9 cellular contexts compared by ENCODE assay signal in the genomic region with DNA sequence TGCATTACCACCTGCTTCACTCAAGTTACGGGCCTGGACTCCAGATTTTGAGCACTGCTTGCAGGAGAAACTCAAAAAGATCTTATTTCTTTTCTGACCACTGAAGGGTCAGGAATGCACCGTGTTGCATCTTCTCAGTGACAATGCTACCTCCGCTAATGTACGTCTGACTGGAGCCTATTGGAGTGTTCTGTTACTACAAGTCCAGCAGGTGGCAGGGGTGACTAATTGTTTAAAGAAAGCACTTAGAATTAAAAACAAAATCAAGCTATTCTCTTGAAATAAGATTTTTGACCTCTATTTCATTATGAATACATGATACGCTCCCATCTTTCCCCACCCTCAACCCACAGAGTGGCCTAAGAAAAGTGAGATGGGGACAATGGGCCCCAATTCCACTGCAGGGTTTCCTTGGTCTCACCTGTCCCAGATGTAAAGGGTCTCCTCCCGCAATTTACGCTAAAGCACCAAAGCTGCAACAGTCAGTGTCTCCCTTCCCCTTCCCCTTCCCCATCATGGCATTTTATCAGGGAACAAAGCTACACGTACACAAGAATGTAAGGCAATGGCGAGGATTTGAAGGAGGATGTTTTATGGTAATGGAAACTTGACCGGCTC. TPM values are rescaled to one million over a fixed set of nuclear protein-coding genes. Genes with fewer than 3 reads are reported as not detected.
DNase-seq lines count a peak whose midpoint lies in the region; FAIRE-seq and TF ChIP-seq lines count a peak whose summit lies in the region.
"Had no signal": no experiment of that assay in that cellular context is flagged by ENCODE, and none has a peak within 500 bp of the region (broad histone marks: within the 10 kb centered on the region; RNA-seq: fewer than 3 reads in every experiment).

No MANE protein-coding gene starts in this region.

- H3K27me3 ChIP-seq in NT2/D1 (ENCODE audit: insufficient read depth, insufficient read length) (no peaks in the 10 kb centered on the region), H1 (replicated peaks in 1 of 4; ENCODE audit: control insufficient read depth in 3 of 4, extremely low read depth in 1 of 4, insufficient read depth in 3 of 4, low read length in 3 of 4) (no peaks in the 10 kb centered on the region), neural progenitor cell (peaks cover 4% of the 10 kb centered on the region), MG63 (no peaks in the 10 kb centered on the region)

- H3K4me2 ChIP-seq in H1 (ENCODE audit: insufficient read depth in 1 of 2, low read depth in 2 of 2, low read length in 2 of 2) (no peak overlapping the region), neural progenitor cell (no peak overlapping the region)

- no peaks in the 10 kb centered on the region for H3F3A ChIP-seq in neural progenitor cell (ENCODE audit: low read depth)

- H4K20me1 ChIP-seq in H1 (replicated peaks in 1 of 2; ENCODE audit: control insufficient read depth in 1 of 2, insufficient read depth in 2 of 2, low read length in 2 of 2) (no peaks in the 10 kb centered on the region), neural progenitor cell (ENCODE audit: low read depth) (no peaks in the 10 kb centered on the region)

- no peaks in the 10 kb centered on the region for H3K79me2 ChIP-seq in H1 (ENCODE audit: control insufficient read depth in 1 of 2, insufficient read depth in 2 of 2, low read length in 2 of 2)
- no peaks in the 10 kb centered on the region for H3K79me2 ChIP-seq in neural progenitor cell (ENCODE audit: low read depth)

- no peak overlapping the region for H2AK5ac ChIP-seq in H1 (ENCODE audit: low read depth, low read length)

- H4K5ac ChIP-seq in H1 (ENCODE audit: insufficient read length, low read depth, low read length), result no peak overlapping the region

- peak in 2 of 3 experiments; percentile 55 to 56; a peak in 3 of 4 replicates for TF ChIP-seq CTCF in H1 (IDR thresholded peaks at IDR 0.05; ENCODE audit: control extremely low read depth in 1 of 3, insufficient read depth in 1 of 3, low read depth in 1 of 3, low read length in 3 of 3)
- TF ChIP-seq CTCF in neural progenitor cell (IDR thresholded peaks at IDR 0.05), result peak; percentile 70
- no peak for TF ChIP-seq CTCF in coronary artery (IDR thresholded peaks at IDR 0.05)

- no peaks in the 10 kb centered on the region for H3K36me3 Mint-ChIP-seq in neural progenitor cell

- no peak overlapping the region for H2BK12ac ChIP-seq in H1 (ENCODE audit: low read depth, low read length)

- no peak overlapping the region for H3K4me3 ChIP-seq in NT2/D1 (ENCODE audit: insufficient read length, low read depth)
- H3K4me3 ChIP-seq in H1 (ENCODE audit: extremely low read depth in 1 of 4, insufficient read depth in 2 of 4, low read depth in 3 of 4, low read length in 4 of 4), result no peak overlapping the region
- no peak overlapping the region for H3K4me3 ChIP-seq in neural progenitor cell
- H3K4me3 ChIP-seq in coronary artery, result no peak overlapping the region
- H3K4me3 ChIP-seq in MG63, result no peak overlapping the region

- H3K27me3 Mint-ChIP-seq in neural progenitor cell (ENCODE audit: insufficient read depth, low read depth), result no peaks in the 10 kb centered on the region

- H3K14ac ChIP-seq in H1 (ENCODE audit: insufficient read length), result no peak overlapping the region

- no peak overlapping the region; the same call in 1 of the 2 replicates for H2BK5ac ChIP-seq in H1 (ENCODE audit: low read depth, low read length)

- no peak overlapping the region for H3K4me3 Mint-ChIP-seq in neural progenitor cell

- H3K4me1 ChIP-seq in NT2/D1 (ENCODE audit: insufficient read depth, insufficient read length) (no peaks in the 10 kb centered on the region), H1 (replicated peaks in 1 of 4; ENCODE audit: control insufficient read depth in 3 of 4, insufficient read depth in 4 of 4, low read length in 3 of 4) (no peaks in the 10 kb centered on the region; a peak in 2 of 7 replicates), neural progenitor cell (no peaks in the 10 kb centered on the region)

- no peak overlapping the region for H3K27ac ChIP-seq in H1 (ENCODE audit: low read depth, low read length)
- no peak overlapping the region for H3K27ac ChIP-seq in neural progenitor cell
- H3K27ac ChIP-seq in coronary artery, result no peak overlapping the region

- CTCF ChIA-PET in H1 (lab: Charles Lee; ENCODE audit: partially characterized antibody), result interaction anchor here (0.6 to 3.7 kb wide), 38 partner anchors 9 to 1782 kb away, joined by 3 to 21 read pairs (median 3); no protein-coding TSS in a partner anchor

- no peak for TF ChIP-seq POLR2A in H1 (IDR thresholded peaks at IDR 0.05; ENCODE audit: control extremely low read depth in 1 of 2, low read depth in 2 of 2, low read length in 2 of 2)

- no peak overlapping the region for H4K8ac ChIP-seq in H1 (ENCODE audit: extremely low read depth, insufficient read depth, low read length)

- POLR2A ChIA-PET in H1 (lab: Charles Lee; ENCODE audit: partially characterized antibody), result interaction anchor here (0.6 kb wide), 1 partner anchor 258 kb away, joined by 3 read pairs; no protein-coding TSS in a partner anchor

- H3K79me1 ChIP-seq in H1 (ENCODE audit: low read depth, low read length), result no peaks in the 10 kb centered on the region

- H3K9ac ChIP-seq in NT2/D1 (ENCODE audit: insufficient read length, low read depth) (no peak overlapping the region), H1 (replicated peaks in 1 of 4; ENCODE audit: extremely low read depth in 1 of 4, low read depth in 3 of 4, low read length in 3 of 4) (no peak overlapping the region), neural progenitor cell (no peak overlapping the region)

- H3K4me1 Mint-ChIP-seq in neural progenitor cell, result peaks cover 6% of the 10 kb centered on the region

- H3K56ac ChIP-seq in H1 (replicated peaks; ENCODE audit: insufficient read length, low read depth, low read length), result no peak overlapping the region

- peak; percentile 68 to 79 for TF ChIP-seq RAD21 in H1 (IDR thresholded peaks at IDR 0.05 in 1 of 2, conservative IDR thresholded peaks at IDR 0.05 in 1 of 2; ENCODE audit: low read depth in 2 of 2, low read length in 2 of 2)

- H4K91ac ChIP-seq in H1 (replicated peaks; ENCODE audit: insufficient read length, low read length), result no peak overlapping the region

- no peak overlapping the region for H3K18ac ChIP-seq in H1 (ENCODE audit: extremely low read depth, low read length)

- no peak overlapping the region for H3K23ac ChIP-seq in H1 (ENCODE audit: insufficient read length)

- no peaks in the 10 kb centered on the region for H3K9me3 Mint-ChIP-seq in neural progenitor cell

- H3K27ac Mint-ChIP-seq in neural progenitor cell, result peak overlapping the region; percentile 76

- H3K9me3 ChIP-seq in NT2/D1 (ENCODE audit: insufficient read depth, low read length), result no peaks in the 10 kb centered on the region
- no peaks in the 10 kb centered on the region for H3K9me3 ChIP-seq in H1 (ENCODE audit: insufficient read depth in 2 of 2, low read depth in 1 of 2, low read length in 1 of 2)
- H3K9me3 ChIP-seq in neural progenitor cell (ENCODE audit: low read depth), result no peaks in the 10 kb centered on the region
- no peaks in the 10 kb centered on the region for H3K9me3 ChIP-seq in MG63

- FAIRE-seq in H1 (lab: Jason Lieb, UNC), result peak; percentile 89

- TF ChIP-seq EP300 in H1 (IDR thresholded peaks at IDR 0.05; ENCODE audit: borderline replicate concordance in 1 of 2, low read depth in 2 of 2, low read length in 2 of 2), result no peak

- no peaks in the 10 kb centered on the region for H3K23me2 ChIP-seq in H1 (ENCODE audit: low read depth, low read length)

- peak; percentile 59 for DNase-seq in EL
- peak; percentile 31 for DNase-seq in HuH-7.5 (ENCODE audit: low spot score)
- DNase-seq in NT2/D1 (ENCODE audit: low read depth, low spot score), result peak; percentile 8
- no peak for DNase-seq in H1 (ENCODE audit: low read depth in 1 of 2, low spot score in 2 of 2)
- DNase-seq in neural progenitor cell (ENCODE audit: low spot score), result peak; percentile 74
- no peak for DNase-seq in SKM-1 treated with dmso at 0.1 percent for 144 hours (lab: John Stamatoyannopoulos, UW; ENCODE audit: unreplicated experiment)
- no peak for DNase-seq in coronary artery (ENCODE audit: low spot score)
- DNase-seq in MG63, result no peak

- no peak overlapping the region for H3K4ac ChIP-seq in H1 (replicated peaks; ENCODE audit: insufficient read length, low read depth, low read length)

- H2BK20ac ChIP-seq in H1 (ENCODE audit: low read length), result no peak overlapping the region

- no peaks in the 10 kb centered on the region for H3K36me3 ChIP-seq in NT2/D1 (ENCODE audit: insufficient read depth, insufficient read length, low read length)
- H3K36me3 ChIP-seq in H1 (ENCODE audit: control insufficient read depth in 2 of 4, insufficient read depth in 4 of 4, low read length in 3 of 4), result no peaks in the 10 kb centered on the region
- no peaks in the 10 kb centered on the region for H3K36me3 ChIP-seq in neural progenitor cell
- H3K36me3 ChIP-seq in MG63, result no peaks in the 10 kb centered on the region

- WGBS in H1 (ENCODE audit: extremely low coverage in 1 of 2, insufficient coverage in 1 of 2, insufficient read length in 1 of 2, insufficient replicate concordance in 2 of 2, low coverage in 1 of 2, low lambda C conversion rate in 2 of 2, missing lambda C conversion rate in 1 of 2), 2 experiments, result 71% methylated on average over 10 of the region's 10 CpGs; no CpG with 5 or more reads in 1 of the 2 experiments

- H2BK120ac ChIP-seq in H1 (replicated peaks; ENCODE audit: low read depth, low read length), result no peak overlapping the region

- no peak overlapping the region for H2BK15ac ChIP-seq in H1 (ENCODE audit: low read length)

- H2AFZ ChIP-seq in H1 (ENCODE audit: low read length) (peak overlapping the region; percentile 54; the same call in 1 of the 2 replicates), neural progenitor cell (replicated peaks) (no peak overlapping the region)

RNA-seq across cellular contexts. Expression of a gene that starts 2.2 kb away (rescaled TPM):
- total RNA-seq in H1 (2021; fragmentation: NEBNext Ultra II Directional; extraction: Animal tissue kit (Norgen Biotek cat#: 25700)), result not detected in 2 replicates
- 0.03 TPM in 1 of 2 replicates, not detected in the other for polyA plus RNA-seq in H1 (2011; rRNA removed)
- polyA plus RNA-seq in H1 (2011; cell fraction: cytosol; rRNA removed), result 0.03 TPM
- polyA plus RNA-seq in H1 (2011; cell fraction: nucleus; rRNA removed), result not detected
- polyA plus RNA-seq in H1 (2012, experiment 1 of 2), result not detected in 4 replicates
- polyA plus RNA-seq in H1 (2012, experiment 2 of 2), result not detected
- 0.02 TPM for polyA plus RNA-seq in H1 (2013, experiment 1 of 2)
- 0.02 TPM for polyA plus RNA-seq in H1 (2013, experiment 2 of 2)
- polyA minus RNA-seq in H1 (2011; rRNA and poly(A)+ RNA removed), result not detected in 2 replicates
- not detected for polyA minus RNA-seq in H1 (2011; cell fraction: cytosol; rRNA and poly(A)+ RNA removed)
- polyA minus RNA-seq in H1 (2011; cell fraction: nucleus; rRNA and poly(A)+ RNA removed), result not detected
- not detected in 2 replicates for total RNA-seq in neural progenitor cell (ENCODE audit: low replicate concordance)
- not detected in 2 replicates for total RNA-seq in MG63 (2014; rRNA removed; shearing (Covaris generic); ENCODE audit: low replicate concordance)
- total RNA-seq: T-helper 1 cell treated with Interleukin-12 subunit alpha and Interleukin-12 subunit beta and Interleukin-4 antibody, amounts not matched to agents 30 ng/mL and 1 ng/mL, for 36 hours had no signal

RNA-seq across cellular contexts. Expression of a gene that starts 26.5 kb away (rescaled TPM):
- 10.8 and 12.2 TPM in 2 replicates for total RNA-seq in H1 (2021; fragmentation: NEBNext Ultra II Directional; extraction: Animal tissue kit (Norgen Biotek cat#: 25700))
- polyA plus RNA-seq in H1 (2011; rRNA removed), result 4.0 and 4.9 TPM in 2 replicates
- 5.4 TPM for polyA plus RNA-seq in H1 (2011; cell fraction: cytosol; rRNA removed)
- polyA plus RNA-seq in H1 (2011; cell fraction: nucleus; rRNA removed), result 8.2 TPM
- 6.8 to 10.6 TPM (median 8.2 TPM) in 4 replicates for polyA plus RNA-seq in H1 (2012, experiment 1 of 2)
- polyA plus RNA-seq in H1 (2012, experiment 2 of 2), result 2.2 TPM
- 7.0 TPM for polyA plus RNA-seq in H1 (2013, experiment 1 of 2)
- polyA plus RNA-seq in H1 (2013, experiment 2 of 2), result 7.2 TPM
- polyA minus RNA-seq in H1 (2011; rRNA and poly(A)+ RNA removed), result 10.0 and 11.8 TPM in 2 replicates
- polyA minus RNA-seq in H1 (2011; cell fraction: cytosol; rRNA and poly(A)+ RNA removed), result 7.6 TPM
- polyA minus RNA-seq in H1 (2011; cell fraction: nucleus; rRNA and poly(A)+ RNA removed), result 8.2 TPM
- 19.9 and 28.8 TPM in 2 replicates for total RNA-seq in neural progenitor cell (ENCODE audit: low replicate concordance)
- 3.6 and 6.4 TPM in 2 replicates for total RNA-seq in MG63 (2014; rRNA removed; shearing (Covaris generic); ENCODE audit: low replicate concordance)

Comparison
In these comparisons a context has a peak if more than half of its experiments do, and no peak if none do; other contexts are left out.
1. DNase-seq: peak in EL (single experiment), HuH-7.5 (single experiment), NT2/D1 (single experiment) and neural progenitor cell (single experiment); none in H1 (0 of 2), SKM-1 treated with dmso at 0.1 percent for 144 hours (single experiment), coronary artery (single experiment) and MG63 (single experiment).